14 cellular contexts compared by ENCODE assay signal in the genomic region with DNA sequence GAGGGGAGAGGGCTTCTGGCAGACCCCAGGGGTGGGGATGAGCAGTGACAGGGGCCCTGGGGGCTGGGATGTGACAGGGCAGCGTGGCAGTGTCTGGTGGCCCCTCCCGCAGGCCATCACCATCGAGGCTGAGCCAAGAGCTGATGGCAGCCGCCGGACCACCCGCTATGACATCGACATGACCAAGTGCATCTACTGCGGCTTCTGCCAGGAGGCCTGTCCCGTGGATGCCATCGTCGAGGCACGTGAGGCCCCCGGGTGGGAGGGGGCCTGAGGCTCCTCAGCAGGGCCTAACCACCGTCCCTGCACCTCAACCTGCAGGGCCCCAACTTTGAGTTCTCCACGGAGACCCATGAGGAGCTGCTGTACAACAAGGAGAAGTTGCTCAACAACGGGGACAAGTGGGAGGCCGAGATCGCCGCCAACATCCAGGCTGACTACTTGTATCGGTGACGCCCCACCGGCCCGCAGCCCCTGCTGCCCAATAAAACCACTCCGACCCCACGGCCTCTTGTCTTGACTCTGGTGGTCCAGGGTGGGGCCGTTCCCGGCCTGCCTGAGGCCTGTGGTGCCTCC. TPM values are rescaled to one million over a fixed set of nuclear protein-coding genes. Genes with fewer than 3 reads are reported as not detected.
DNase-seq lines count a peak whose midpoint lies in the region; ATAC-seq, FAIRE-seq and TF ChIP-seq lines count a peak whose summit lies in the region.
"Had no signal": no experiment of that assay in that cellular context is flagged by ENCODE, and none has a peak within 500 bp of the region (broad histone marks: within the 10 kb centered on the region; RNA-seq: fewer than 3 reads in every experiment).

No MANE protein-coding gene starts in this region.

- intact Hi-C loops in activated CD4-positive, alpha-beta memory T cell treated with anti-CD3 and anti-CD28 coated beads for 36 hours (cut with micrococcal nuclease), result loop anchor here (5.0 kb wide), 1 partner anchor 34 kb away; the partner anchor contains the start of gene UNC93B1
- intact Hi-C loops in kidney (cut with DNase I), result no loop called here
- intact Hi-C loops in stomach (cut with DNase I; ENCODE audit: low total_unique reads), result no loop called here

- H3K27me3 Mint-ChIP-seq in activated CD4-positive, alpha-beta memory T cell treated with anti-CD3 and anti-CD28 coated beads for 36 hours, result no peaks in the 10 kb centered on the region

- H3K27me3 ChIP-seq in stomach, result no peaks in the 10 kb centered on the region

- no peak for TF ChIP-seq POLR2A in stomach (IDR thresholded peaks at IDR 0.05)

- peak; percentile 7 for DNase-seq in NOMO-1 treated with DMSO at 0.1 percent for 48 hours (lab: John Stamatoyannopoulos, UW; ENCODE audit: unreplicated experiment)
- DNase-seq in NOMO-1 treated with dmso at 0.1 percent for 144 hours (lab: John Stamatoyannopoulos, UW; ENCODE audit: unreplicated experiment), result no peak
- DNase-seq in activated CD4-positive, alpha-beta memory T cell treated with anti-CD3 and anti-CD28 coated beads for 36 hours, result no peak
- DNase-seq in kidney, result peak; percentile 78
- DNase-seq in stomach, result no peak
- DNase-seq in AG20443 (ENCODE audit: low spot score), result no peak
- no peak for DNase-seq in GM03348 (ENCODE audit: low spot score)
- DNase-seq: activated CD4-positive, alpha-beta T cell treated with anti-CD3 and anti-CD28 coated beads, Interleukin-2, amount 50 U/mL, for 1 hour; mesenchymal stem cell; NCI-H1694 treated with DMSO at 0.1 percent for 48 hours; stimulated activated naive CD4-positive, alpha-beta T cell treated with Interleukin-2 at 50 U/mL for 16 hours had no signal

- H3K4me1 ChIP-seq in kidney (ENCODE audit: control insufficient read depth in 1 of 2, insufficient read depth in 1 of 2, low read depth in 1 of 2, low read length in 2 of 2) (peaks cover 16 to 48% of the 10 kb centered on the region in 2 donors), stomach (peaks cover 61 to 91% (median 79%) of the 10 kb centered on the region in 4 donors)

- POLR2A ChIA-PET in activated CD4-positive, alpha-beta memory T cell treated with anti-CD3 and anti-CD28 coated beads for 36 hours (lab: Charles Lee), result no interaction called here

- CTCF ChIA-PET in activated CD4-positive, alpha-beta memory T cell treated with anti-CD3 and anti-CD28 coated beads for 36 hours (lab: Charles Lee), result no interaction called here

- no peak overlapping the region for H3K9ac ChIP-seq in kidney (ENCODE audit: low read length in 2 of 2)

- H3K36me3 Mint-ChIP-seq in activated CD4-positive, alpha-beta memory T cell treated with anti-CD3 and anti-CD28 coated beads for 36 hours, result peaks cover 6% of the 10 kb centered on the region

- FAIRE-seq in kidney (lab: Jason Lieb, UNC), result no peak
- FAIRE-seq: G401.6, GM19239 had no signal

- H3K4me1 Mint-ChIP-seq in activated CD4-positive, alpha-beta memory T cell treated with anti-CD3 and anti-CD28 coated beads for 36 hours (ENCODE audit: low read depth), result peaks cover 19% of the 10 kb centered on the region

- no peaks in the 10 kb centered on the region for H3K9me3 ChIP-seq in kidney (ENCODE audit: control insufficient read depth in 1 of 2, low read length in 2 of 2)
- no peaks in the 10 kb centered on the region for H3K9me3 ChIP-seq in stomach

- H3K27ac ChIP-seq in kidney (ENCODE audit: low read depth in 2 of 2, low read length in 2 of 2) (peak overlapping the region; percentile 66 to 79), stomach (peak overlapping the region; percentile 74 to 93 (median 91))

- H3K9me3 Mint-ChIP-seq in activated CD4-positive, alpha-beta memory T cell treated with anti-CD3 and anti-CD28 coated beads for 36 hours, result no peaks in the 10 kb centered on the region

- H3K4me3 ChIP-seq in kidney (ENCODE audit: low read length in 2 of 2) (no peak overlapping the region), stomach (no peak overlapping the region)

- peaks cover 3 to 7% of the 10 kb centered on the region in 2 donors for H3K36me3 ChIP-seq in kidney (ENCODE audit: control insufficient read depth in 1 of 2, insufficient read depth in 2 of 2, low read length in 2 of 2)
- peaks cover 15 to 45% (median 41%) of the 10 kb centered on the region in 4 donors for H3K36me3 ChIP-seq in stomach

- TF ChIP-seq CTCF in kidney (IDR thresholded peaks at IDR 0.05; ENCODE audit: borderline replicate concordance, extremely low read depth, insufficient read depth) (no peak), stomach (IDR thresholded peaks at IDR 0.05) (no peak)

- TF ChIP-seq EP300 in stomach (IDR thresholded peaks at IDR 0.05), result no peak

- peak overlapping the region; percentile 87 for H3K27ac Mint-ChIP-seq in activated CD4-positive, alpha-beta memory T cell treated with anti-CD3 and anti-CD28 coated beads for 36 hours

- no peak for ATAC-seq in GM21367 (IDR thresholded peaks at IDR 0.05; ENCODE audit: unreplicated experiment)

- 70 to 97% (median 85%) methylated on average over 16 to 27 of the region's 27 CpGs for WGBS in stomach, 5 donors

- no peak overlapping the region for H3K4me3 Mint-ChIP-seq in activated CD4-positive, alpha-beta memory T cell treated with anti-CD3 and anti-CD28 coated beads for 36 hours

RNA-seq across cellular contexts. Expression of gene TCIRG1, which starts 2.6 kb away (rescaled TPM):
- 100 to 1,000 TPM; 167 to 175 TPM for total RNA-seq in activated CD4-positive, alpha-beta memory T cell treated with anti-CD3 and anti-CD28 coated beads for 36 hours
- total RNA-seq in kidney, result 97.1 TPM
- 36.3 TPM for polyA plus RNA-seq in kidney (ENCODE audit: insufficient read depth, low read depth, low replicate concordance)
- 100 to 1,000 TPM in 4 of 5 donors, 10 to 100 TPM in 1; 46.3 to 835 (median 484) TPM for total RNA-seq in stomach
- polyA plus RNA-seq in stomach, result 100 to 1,000 TPM in 2 of 3 donors, 10 to 100 TPM in 1; 96.7 to 147 (median 111) TPM

RNA-seq across cellular contexts. Expression of gene NDUFS8, which starts 5.7 kb away (rescaled TPM):
- 100 to 1,000 TPM; 134 to 140 TPM for total RNA-seq in activated CD4-positive, alpha-beta memory T cell treated with anti-CD3 and anti-CD28 coated beads for 36 hours
- total RNA-seq in kidney (144 TPM), stomach (100 to 1,000 TPM in 3 of 5 donors, 10 to 100 TPM in 2; 52.0 to 310 (median 123) TPM)
- polyA plus RNA-seq in kidney (ENCODE audit: insufficient read depth, low read depth, low replicate concordance) (472 TPM), stomach (100 to 1,000 TPM; 187 to 263 (median 224) TPM)

RNA-seq across cellular contexts. Expression of gene ALDH3B1, which starts 26.1 kb away (rescaled TPM):
- not detected for total RNA-seq in activated CD4-positive, alpha-beta memory T cell treated with anti-CD3 and anti-CD28 coated beads for 36 hours
- total RNA-seq in kidney (42.7 TPM), stomach (10 to 100 TPM in 3 of 5 donors, 1 to 10 TPM in 2; 2.9 to 55.0 (median 21.2) TPM)
- polyA plus RNA-seq in kidney (ENCODE audit: insufficient read depth, low read depth, low replicate concordance) (20.9 TPM), stomach (10 to 100 TPM in 2 of 3 donors, 1 to 10 TPM in 1; 6.7 to 13.3 (median 12.7) TPM)

RNA-seq across cellular contexts. Expression of gene UNC93B1, which starts 32.3 kb away (rescaled TPM):
- 10 to 100 TPM; 20.0 to 21.5 TPM for total RNA-seq in activated CD4-positive, alpha-beta memory T cell treated with anti-CD3 and anti-CD28 coated beads for 36 hours
- total RNA-seq in kidney (67.9 TPM), stomach (100 to 1,000 TPM in 1 of 5 donors, 10 to 100 TPM in 4; 33.8 to 215 (median 43.6) TPM)
- polyA plus RNA-seq in kidney (ENCODE audit: insufficient read depth, low read depth, low replicate concordance) (21.3 TPM), stomach (10 to 100 TPM; 11.6 to 33.7 (median 15.6) TPM)

Comparison
In these comparisons a context has a peak if more than half of its experiments do, and no peak if none do; other contexts are left out.
1. DNase-seq: peak in NOMO-1 treated with DMSO at 0.1 percent for 48 hours (single experiment) and kidney (single experiment); none in NOMO-1 treated with dmso at 0.1 percent for 144 hours (single experiment), activated CD4-positive, alpha-beta memory T cell treated with anti-CD3 and anti-CD28 coated beads for 36 hours (single experiment), stomach (single experiment), AG20443 (single experiment) and GM03348 (single experiment).